9 cellular contexts compared by ENCODE assay signal in genomic region chr3:133487920-133488540, GRCh38.
DNase-seq lines count a peak whose midpoint lies in the region; ATAC-seq and TF ChIP-seq lines count a peak whose summit lies in the region.
"Had no signal": no experiment of that assay in that cellular context is flagged by ENCODE, and none has a peak within 500 bp of the region (broad histone marks: within the 10 kb centered on the region; RNA-seq: fewer than 3 reads in every experiment).

No MANE protein-coding gene starts in this region.

- intact Hi-C loops in Right ventricle myocardium inferior (cut with DNase I) = no loop called here

- no peaks in the 10 kb centered on the region for H3K27me3 ChIP-seq in cardiac muscle cell

- no peak overlapping the region for H3K27ac ChIP-seq in cardiac muscle cell

- ATAC-seq in Right ventricle myocardium inferior (no peak), GM21528 (IDR thresholded peaks at IDR 0.05; ENCODE audit: low FRiP score, unreplicated experiment) (no peak), GM18907 (IDR thresholded peaks at IDR 0.05; ENCODE audit: unreplicated experiment) (no peak)
- ATAC-seq: activated naive CD4-positive, alpha-beta T cell treated with anti-CD3 and anti-CD28 coated beads, Interleukin-2, amount 50 U/mL, for 72 hours had no signal

- H3K4me3 ChIP-seq in cardiac muscle cell (no peak overlapping the region), fibroblast of villous mesenchyme (ENCODE audit: low read depth, low read length) (no peak overlapping the region)

- H3K36me3 ChIP-seq in cardiac muscle cell = no peaks in the 10 kb centered on the region

- peak in 1 of 2 donors; percentile 54 for DNase-seq in cardiac muscle cell (ENCODE audit: low read depth in 1 of 2, low spot score in 1 of 2)
- DNase-seq in Right ventricle myocardium inferior (ENCODE audit: missing footprints) = no peak
- peak; percentile 74 for DNase-seq in activated CD8-positive, alpha-beta memory T cell treated with anti-CD3 and anti-CD28 coated beads for 24 hours
- peak; percentile 46 for DNase-seq in fibroblast of villous mesenchyme (ENCODE audit: low read depth)
- peak; percentile 24 to 43 (median 35) for DNase-seq in stimulated activated CD4-positive, alpha-beta T cell treated with anti-CD3 and anti-CD28 coated beads, TNF-alpha, amount 100 ng/mL, for 24 hours (ENCODE audit: low read depth in 3 of 3)
- DNase-seq in SK-N-DZ (ENCODE audit: low spot score) = no peak

- peak; percentile 59 for TF ChIP-seq CTCF in cardiac muscle cell (IDR thresholded peaks at IDR 0.05; ENCODE audit: low read depth, low read length)
- TF ChIP-seq CTCF in fibroblast of villous mesenchyme (IDR thresholded peaks at IDR 0.05; ENCODE audit: insufficient read depth, low read depth, low read length) = peak; percentile 58

- no peaks in the 10 kb centered on the region for H3K9me3 ChIP-seq in cardiac muscle cell (ENCODE audit: low read depth)

- H3K4me1 ChIP-seq in cardiac muscle cell (ENCODE audit: low read depth) = peaks cover 6% of the 10 kb centered on the region

Comparison
In these comparisons a context has a peak if more than half of its experiments do, and no peak if none do; other contexts are left out.
1. DNase-seq: peak in activated CD8-positive, alpha-beta memory T cell treated with anti-CD3 and anti-CD28 coated beads for 24 hours (single experiment), fibroblast of villous mesenchyme (single experiment) and stimulated activated CD4-positive, alpha-beta T cell treated with anti-CD3 and anti-CD28 coated beads, TNF-alpha, amount 100 ng/mL, for 24 hours (3 of 3); none in Right ventricle myocardium inferior (single experiment) and SK-N-DZ (single experiment).